ENCODE assay signal across 14 cellular contexts in the genomic region with DNA sequence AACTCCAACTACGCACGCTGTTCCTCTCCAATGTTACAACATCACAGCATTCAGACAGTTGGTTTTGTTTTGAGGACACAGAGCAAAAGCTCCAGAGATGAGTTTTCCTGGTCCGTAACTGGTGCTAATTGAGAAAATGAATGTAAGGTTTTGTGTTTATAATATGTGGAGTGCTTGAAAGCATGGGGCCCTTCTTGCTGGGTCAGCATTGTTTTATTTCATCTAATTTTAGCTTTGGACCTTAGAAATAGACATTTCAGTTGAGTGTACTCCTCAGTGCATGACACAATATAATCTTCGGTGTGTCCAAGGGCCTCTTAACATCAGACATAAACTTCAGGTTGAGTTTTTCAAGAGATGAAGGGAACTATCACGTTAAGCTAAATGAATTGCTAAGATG. TPM values are rescaled to one million over a fixed set of nuclear protein-coding genes. Genes with fewer than 3 reads are reported as not detected.
DNase-seq lines count a peak whose midpoint lies in the region; ATAC-seq and TF ChIP-seq lines count a peak whose summit lies in the region.
"Had no signal": no experiment of that assay in that cellular context is flagged by ENCODE, and none has a peak within 500 bp of the region (broad histone marks: within the 10 kb centered on the region; RNA-seq: fewer than 3 reads in every experiment).

No MANE protein-coding gene starts in this region.

- in situ Hi-C loops in IMR-90 (cut with MboI; ENCODE audit: low sequenced_read_pairs): no loop called here
- in situ Hi-C loops in ACHN (cut with HindIII; ENCODE audit: low pct_ligation_motif_present, low pct_unique_long_range_greater_than_20kb, low sequenced_read_pairs): no loop called here

- H3K9me1 ChIP-seq in IMR-90 (ENCODE audit: insufficient read depth, low read length): peaks cover 15% of the 10 kb centered on the region

- no peak overlapping the region for H4K8ac ChIP-seq in IMR-90 (ENCODE audit: low read depth in 2 of 2, low read length in 2 of 2)

- no peak overlapping the region for H3K27ac Mint-ChIP-seq in activated CD8-positive, alpha-beta T cell treated with anti-CD3 and anti-CD28 coated beads, Interleukin-2, amount 10 ng/mL, durations not matched to agents 7 days and 5 days
- no peak overlapping the region for H3K27ac Mint-ChIP-seq in activated CD8-positive, alpha-beta T cell treated with anti-CD3 and anti-CD28 coated beads for 36 hours
- no peak overlapping the region for H3K27ac Mint-ChIP-seq in activated naive CD4-positive, alpha-beta T cell treated with anti-CD3 and anti-CD28 coated beads, Interleukin-2, amount 10 ng/mL, durations not matched to agents 7 days and 5 days
- H3K27ac Mint-ChIP-seq: CD4-positive, alpha-beta memory T cell had no signal

- H3K18ac ChIP-seq in IMR-90 (ENCODE audit: low read depth, low read length): peak overlapping the region; percentile 24; the same call in 1 of the 2 replicates

- dilution Hi-C loops in IMR-90 (cut with HindIII; ENCODE audit: low sequenced_read_pairs, unreplicated experiment): no loop called here

- H3K4ac ChIP-seq in IMR-90 (ENCODE audit: low read depth, low read length): peak overlapping the region; percentile 48; the same call in 1 of the 2 replicates

- intact Hi-C loops in activated CD8-positive, alpha-beta T cell treated with anti-CD3 and anti-CD28 coated beads for 36 hours (cut with micrococcal nuclease): no loop called here
- intact Hi-C loops in IMR-90 (cut with micrococcal nuclease) (loop anchor here (5.0 kb wide), 1 partner anchor 76 kb away; the partner anchor contains the start of gene AMOTL2), esophagus muscularis mucosa (cut with DNase I) (loop anchor here (5.0 kb wide), 1 partner anchor 46 kb away; no protein-coding TSS in a partner anchor), ovary (cut with DNase I) (no loop called here)

- H3K9me3 Mint-ChIP-seq in activated CD8-positive, alpha-beta T cell treated with anti-CD3 and anti-CD28 coated beads, Interleukin-2, amount 10 ng/mL, durations not matched to agents 7 days and 5 days (ENCODE audit: insufficient read depth): peaks cover 6% of the 10 kb centered on the region
- peaks cover 7% of the 10 kb centered on the region for H3K9me3 Mint-ChIP-seq in activated CD8-positive, alpha-beta T cell treated with anti-CD3 and anti-CD28 coated beads for 36 hours
- peaks cover 6% of the 10 kb centered on the region for H3K9me3 Mint-ChIP-seq in activated naive CD4-positive, alpha-beta T cell treated with anti-CD3 and anti-CD28 coated beads, Interleukin-2, amount 10 ng/mL, durations not matched to agents 7 days and 5 days

- CTCF ChIA-PET in activated CD8-positive, alpha-beta T cell treated with anti-CD3 and anti-CD28 coated beads, Interleukin-2, amount 10 ng/mL, durations not matched to agents 7 days and 5 days (lab: Charles Lee): interaction anchor here (0.9 to 1.0 kb wide), 2 partner anchors 25 to 140 kb away, joined by 3 to 4 read pairs; no protein-coding TSS in a partner anchor
- CTCF ChIA-PET in activated CD8-positive, alpha-beta T cell treated with anti-CD3 and anti-CD28 coated beads for 36 hours (lab: Charles Lee): interaction anchor here (0.9 to 1.3 kb wide), 3 partner anchors 25 to 90 kb away, joined by 3 to 6 read pairs (median 4); no protein-coding TSS in a partner anchor
- CTCF ChIA-PET in IMR-90 (lab: Yijun Ruan, JAX): interaction anchor here (1.0 to 1.9 kb wide), 6 partner anchors 9 to 34 kb away, joined by 3 to 8 read pairs (median 4); no protein-coding TSS in a partner anchor
- CTCF ChIA-PET in activated naive CD4-positive, alpha-beta T cell treated with anti-CD3 and anti-CD28 coated beads, Interleukin-2, amount 10 ng/mL, durations not matched to agents 7 days and 5 days (lab: Charles Lee): interaction anchor here (0.6 to 1.5 kb wide), 3 partner anchors 25 to 236 kb away, joined by 3 to 4 read pairs (median 3); no protein-coding TSS in a partner anchor

- BruUV-seq in IMR-90 (replicated peaks; lab: Mats Ljungman, UMichigan): no TSS peak

- H3K36me3 Mint-ChIP-seq in activated CD8-positive, alpha-beta T cell treated with anti-CD3 and anti-CD28 coated beads, Interleukin-2, amount 10 ng/mL, durations not matched to agents 7 days and 5 days (ENCODE audit: low read depth): no peaks in the 10 kb centered on the region
- H3K36me3 Mint-ChIP-seq in activated CD8-positive, alpha-beta T cell treated with anti-CD3 and anti-CD28 coated beads for 36 hours (ENCODE audit: low read depth): no peaks in the 10 kb centered on the region
- H3K36me3 Mint-ChIP-seq in activated naive CD4-positive, alpha-beta T cell treated with anti-CD3 and anti-CD28 coated beads, Interleukin-2, amount 10 ng/mL, durations not matched to agents 7 days and 5 days: no peaks in the 10 kb centered on the region

- H3K9ac ChIP-seq in IMR-90 (ENCODE audit: low read depth, low read length): no peak overlapping the region

- H2BK15ac ChIP-seq in IMR-90 (ENCODE audit: low read depth, low read length): peak overlapping the region; percentile 63; the same call in 1 of the 3 replicates

- no peak overlapping the region for H3K27ac ChIP-seq in IMR-90 (ENCODE audit: insufficient read depth, low read length)
- H3K27ac ChIP-seq in esophagus muscularis mucosa (replicated peaks in 1 of 4): no peak overlapping the region
- peak overlapping the region; percentile 67 for H3K27ac ChIP-seq in substantia nigra (ENCODE audit: low read depth, low read length, poor library complexity, severe bottlenecking)
- H3K27ac ChIP-seq in ovary: no peak overlapping the region
- H3K27ac ChIP-seq: 22Rv1 had no signal

- no peaks in the 10 kb centered on the region for H3K9me3 ChIP-seq in IMR-90 (ENCODE audit: control insufficient read depth, insufficient read depth, low read length)
- H3K9me3 ChIP-seq in esophagus muscularis mucosa: peaks cover 0 to 8% (median 0%) of the 10 kb centered on the region in 4 donors
- H3K9me3 ChIP-seq in ovary: no peaks in the 10 kb centered on the region

- DNase-seq in activated CD8-positive, alpha-beta T cell treated with anti-CD3 and anti-CD28 coated beads, Interleukin-2, amount 10 ng/mL, durations not matched to agents 7 days and 5 days: peak; percentile 11
- DNase-seq in activated CD8-positive, alpha-beta T cell treated with anti-CD3 and anti-CD28 coated beads for 36 hours: no peak
- DNase-seq in IMR-90: no peak
- DNase-seq in esophagus muscularis mucosa (ENCODE audit: extremely low spot score): peak; percentile 45
- no peak for DNase-seq in substantia nigra (lab: John Stamatoyannopoulos, UW)
- no peak for DNase-seq in ACHN
- no peak for DNase-seq in activated naive CD4-positive, alpha-beta T cell treated with anti-CD3 and anti-CD28 coated beads, Interleukin-2, amount 10 ng/mL, durations not matched to agents 7 days and 5 days
- no peak for DNase-seq in ovary
- DNase-seq: CD4-positive, alpha-beta memory T cell; DMS79 treated with DMSO at 0.1 percent for 48 hours; GF-D8; GOT3 had no signal

- H4K91ac ChIP-seq in IMR-90 (ENCODE audit: insufficient read depth, low read depth, low read length): no peak overlapping the region

- WGBS in IMR-90 (ENCODE audit: extremely low coverage in 2 of 2, insufficient read length in 1 of 2), 2 experiments: no CpG with 5 or more reads among the region's 5 CpGs
- WGBS in esophagus muscularis mucosa: 85% methylated on average over 5 of the region's 5 CpGs
- 94 to 96% (median 94%) methylated on average over 5 of the region's 5 CpGs for whole genome bisulfite sequencing in ovary, 3 donors

- no peaks in the 10 kb centered on the region for H3K4me1 Mint-ChIP-seq in activated CD8-positive, alpha-beta T cell treated with anti-CD3 and anti-CD28 coated beads, Interleukin-2, amount 10 ng/mL, durations not matched to agents 7 days and 5 days (ENCODE audit: low read depth)
- H3K4me1 Mint-ChIP-seq in activated CD8-positive, alpha-beta T cell treated with anti-CD3 and anti-CD28 coated beads for 36 hours (ENCODE audit: low read depth): no peaks in the 10 kb centered on the region
- H3K4me1 Mint-ChIP-seq in activated naive CD4-positive, alpha-beta T cell treated with anti-CD3 and anti-CD28 coated beads, Interleukin-2, amount 10 ng/mL, durations not matched to agents 7 days and 5 days: no peaks in the 10 kb centered on the region
- H3K4me1 Mint-ChIP-seq: CD4-positive, alpha-beta memory T cell had no signal

- TF ChIP-seq RAD21 in IMR-90 (IDR thresholded peaks at IDR 0.05; ENCODE audit: low read length): no peak

- H2BK5ac ChIP-seq in IMR-90 (ENCODE audit: low read depth, low read length, poor library complexity, severe bottlenecking): peak overlapping the region; percentile 34

- no peak overlapping the region for H3K4me3 Mint-ChIP-seq in activated CD8-positive, alpha-beta T cell treated with anti-CD3 and anti-CD28 coated beads, Interleukin-2, amount 10 ng/mL, durations not matched to agents 7 days and 5 days
- no peak overlapping the region for H3K4me3 Mint-ChIP-seq in activated CD8-positive, alpha-beta T cell treated with anti-CD3 and anti-CD28 coated beads for 36 hours
- no peak overlapping the region for H3K4me3 Mint-ChIP-seq in activated naive CD4-positive, alpha-beta T cell treated with anti-CD3 and anti-CD28 coated beads, Interleukin-2, amount 10 ng/mL, durations not matched to agents 7 days and 5 days
- H3K4me3 Mint-ChIP-seq: CD4-positive, alpha-beta memory T cell had no signal

- H3K4me3 ChIP-seq in IMR-90 (ENCODE audit: insufficient read depth, low read depth, low read length) (no peak overlapping the region), esophagus muscularis mucosa (no peak overlapping the region), ovary (no peak overlapping the region)
- H3K4me3 ChIP-seq: HAP-1 had no signal

- H3K4me1 ChIP-seq in IMR-90 (ENCODE audit: control insufficient read depth, insufficient read depth, low read length) (peaks cover 18% of the 10 kb centered on the region), esophagus muscularis mucosa (peaks cover 10 to 24% (median 17%) of the 10 kb centered on the region in 4 donors), ovary (ENCODE audit: insufficient read depth) (no peaks in the 10 kb centered on the region)
- H3K4me1 ChIP-seq: HAP-1 had no signal

- H3K36me3 ChIP-seq in IMR-90 (ENCODE audit: control insufficient read depth, insufficient read depth, low read length): no peaks in the 10 kb centered on the region
- H3K36me3 ChIP-seq in esophagus muscularis mucosa: no peaks in the 10 kb centered on the region
- no peaks in the 10 kb centered on the region for H3K36me3 ChIP-seq in ovary
- H3K36me3 ChIP-seq: HAP-1 had no signal

- H2AFZ ChIP-seq in IMR-90 (replicated peaks; ENCODE audit: low read length, poor library complexity): no peak overlapping the region

- peaks cover 3 to 9% of the 10 kb centered on the region in 2 experiments; a peak in 2 of 4 replicates for H3K79me1 ChIP-seq in IMR-90 (ENCODE audit: low read depth in 1 of 2, low read length in 2 of 2)

- peaks cover 21% of the 10 kb centered on the region for H3K27me3 Mint-ChIP-seq in activated CD8-positive, alpha-beta T cell treated with anti-CD3 and anti-CD28 coated beads, Interleukin-2, amount 10 ng/mL, durations not matched to agents 7 days and 5 days (ENCODE audit: low read depth)
- peaks cover 17% of the 10 kb centered on the region for H3K27me3 Mint-ChIP-seq in activated CD8-positive, alpha-beta T cell treated with anti-CD3 and anti-CD28 coated beads for 36 hours
- H3K27me3 Mint-ChIP-seq in activated naive CD4-positive, alpha-beta T cell treated with anti-CD3 and anti-CD28 coated beads, Interleukin-2, amount 10 ng/mL, durations not matched to agents 7 days and 5 days: peaks cover 33% of the 10 kb centered on the region

- POLR2A ChIA-PET in activated CD8-positive, alpha-beta T cell treated with anti-CD3 and anti-CD28 coated beads, Interleukin-2, amount 10 ng/mL, durations not matched to agents 7 days and 5 days (lab: Charles Lee): no interaction called here
- POLR2A ChIA-PET in activated CD8-positive, alpha-beta T cell treated with anti-CD3 and anti-CD28 coated beads for 36 hours (lab: Charles Lee): no interaction called here
- POLR2A ChIA-PET in IMR-90 (lab: Charles Lee; ENCODE audit: unreplicated experiment): no interaction called here

- no peak for TF ChIP-seq CTCF in activated CD8-positive, alpha-beta T cell treated with anti-CD3 and anti-CD28 coated beads for 36 hours (IDR thresholded peaks at IDR 0.05)
- TF ChIP-seq CTCF in IMR-90 (conservative IDR thresholded peaks at IDR 0.05; ENCODE audit: low read depth, low read length) (no peak), esophagus muscularis mucosa (IDR thresholded peaks at IDR 0.05) (no peak), ovary (IDR thresholded peaks at IDR 0.05) (no peak)

- peak overlapping the region; percentile 11; the same call in 1 of the 2 replicates for H2BK20ac ChIP-seq in IMR-90 (ENCODE audit: low read depth, low read length)

- H2AK5ac ChIP-seq in IMR-90 (ENCODE audit: low read depth, low read length): peak overlapping the region; percentile 48; the same call in 1 of the 2 replicates

- no peaks in the 10 kb centered on the region for H4K20me1 ChIP-seq in IMR-90 (ENCODE audit: insufficient read depth, low read length)

- ATAC-seq in activated CD8-positive, alpha-beta T cell treated with anti-CD3 and anti-CD28 coated beads, Interleukin-2, amount 10 ng/mL, durations not matched to agents 7 days and 5 days: no peak
- ATAC-seq in activated CD8-positive, alpha-beta T cell treated with anti-CD3 and anti-CD28 coated beads for 36 hours: no peak
- no peak for ATAC-seq in IMR-90 (ENCODE audit: low read depth)

- no peak overlapping the region for H3K14ac ChIP-seq in IMR-90 (replicated peaks; ENCODE audit: low read depth, low read length)

- TF ChIP-seq POLR2A in IMR-90 (IDR thresholded peaks at IDR 0.05; ENCODE audit: low read depth, low read length): no peak
- TF ChIP-seq POLR2A in esophagus muscularis mucosa (IDR thresholded peaks at IDR 0.05; ENCODE audit: low read depth): no peak
- no peak for TF ChIP-seq POLR2A in ovary (IDR thresholded peaks at IDR 0.05)

- 0 out of 2 replicates have a peak overlapping the region, but pooled peaks have one; percentile 14 for H3K23ac ChIP-seq in IMR-90 (ENCODE audit: low read depth, low read length)

- peak overlapping the region; percentile 12; the same call in 1 of the 2 replicates for H4K5ac ChIP-seq in IMR-90 (ENCODE audit: low read depth, low read length)

- no peak overlapping the region for H2AK9ac ChIP-seq in IMR-90 (replicated peaks; ENCODE audit: low read depth, low read length, poor library complexity)

- H2BK120ac ChIP-seq in IMR-90 (ENCODE audit: low read depth, low read length): peak overlapping the region; percentile 11

- H3K56ac ChIP-seq in IMR-90 (ENCODE audit: extremely low read depth, insufficient read depth, low read length): no peak overlapping the region

- H3K4me2 ChIP-seq in IMR-90 (ENCODE audit: low read depth, low read length): no peak overlapping the region

- TF ChIP-seq EP300 in esophagus muscularis mucosa (IDR thresholded peaks at IDR 0.05) (no peak), ovary (IDR thresholded peaks at IDR 0.05) (no peak)

- H3K27me3 ChIP-seq in IMR-90 (ENCODE audit: control insufficient read depth, insufficient read depth, low read length): no peaks in the 10 kb centered on the region
- no peaks in the 10 kb centered on the region for H3K27me3 ChIP-seq in esophagus muscularis mucosa
- no peaks in the 10 kb centered on the region for H3K27me3 ChIP-seq in ovary

RNA-seq across cellular contexts. Expression of gene ANAPC13, which starts 37.1 kb away (rescaled TPM):
- total RNA-seq in activated CD8-positive, alpha-beta T cell treated with anti-CD3 and anti-CD28 coated beads, Interleukin-2, amount 10 ng/mL, durations not matched to agents 7 days and 5 days: 10 to 100 TPM; 24.9 to 25.3 TPM
- total RNA-seq in activated CD8-positive, alpha-beta T cell treated with anti-CD3 and anti-CD28 coated beads for 36 hours: 10 to 100 TPM; 27.3 to 28.0 TPM
- total RNA-seq in IMR-90 (2012; rRNA removed) (43.4 and 82.8 TPM in 2 replicates), esophagus muscularis mucosa (10 to 100 TPM; 32.5 to 78.9 (median 49.4) TPM), ovary (10 to 100 TPM; 23.4 to 58.7 (median 42.6) TPM)
- polyA plus RNA-seq in IMR-90 (2012; rRNA removed) (56.5 and 62.9 TPM in 2 replicates), ovary (100 to 1,000 TPM in 1 of 2 donors, 10 to 100 TPM in 1; 55.9 to 104 TPM)
- polyA plus RNA-seq in IMR-90 (2012; cell fraction: cytosol; rRNA removed): 9.9 and 21.7 TPM in 2 replicates
- polyA plus RNA-seq in IMR-90 (2012; cell fraction: nucleus; rRNA removed; ENCODE audit: low replicate concordance): 2.4 and 19.8 TPM in 2 replicates

RNA-seq across cellular contexts. Expression of gene CEP63, which starts 37.2 kb away (rescaled TPM):
- total RNA-seq in activated CD8-positive, alpha-beta T cell treated with anti-CD3 and anti-CD28 coated beads, Interleukin-2, amount 10 ng/mL, durations not matched to agents 7 days and 5 days: 10 to 100 TPM; 26.5 to 27.7 TPM
- total RNA-seq in activated CD8-positive, alpha-beta T cell treated with anti-CD3 and anti-CD28 coated beads for 36 hours: 10 to 100 TPM; 25.3 to 27.0 TPM
- total RNA-seq in IMR-90 (2012; rRNA removed): 6.5 and 16.1 TPM in 2 replicates
- 8.8 and 9.1 TPM in 2 replicates for polyA plus RNA-seq in IMR-90 (2012; rRNA removed)
- polyA plus RNA-seq in IMR-90 (2012; cell fraction: cytosol; rRNA removed): 2.5 and 4.2 TPM in 2 replicates
- 3.7 and 5.7 TPM in 2 replicates for polyA plus RNA-seq in IMR-90 (2012; cell fraction: nucleus; rRNA removed; ENCODE audit: low replicate concordance)
- 10 to 100 TPM; 16.7 to 26.2 (median 22.6) TPM for total RNA-seq in esophagus muscularis mucosa
- 10 to 100 TPM; 16.6 to 74.1 (median 22.8) TPM for total RNA-seq in ovary
- 10 to 100 TPM; 18.8 to 22.2 TPM for polyA plus RNA-seq in ovary

Comparison
In these comparisons a context has a peak if more than half of its experiments do, and no peak if none do; other contexts are left out.
1. DNase-seq: peak in activated CD8-positive, alpha-beta T cell treated with anti-CD3 and anti-CD28 coated beads, Interleukin-2, amount 10 ng/mL, durations not matched to agents 7 days and 5 days (single experiment) and esophagus muscularis mucosa (single experiment); none in activated CD8-positive, alpha-beta T cell treated with anti-CD3 and anti-CD28 coated beads for 36 hours (single experiment), IMR-90 (single experiment), substantia nigra (0 of 49), ACHN (single experiment), activated naive CD4-positive, alpha-beta T cell treated with anti-CD3 and anti-CD28 coated beads, Interleukin-2, amount 10 ng/mL, durations not matched to agents 7 days and 5 days (single experiment) and ovary (0 of 5).
2. intact Hi-C loops: an anchor here in IMR-90 (5.0 kb wide) and esophagus muscularis mucosa (5.0 kb wide); none called in activated CD8-positive, alpha-beta T cell treated with anti-CD3 and anti-CD28 coated beads for 36 hours and ovary.